In the genomic region with DNA sequence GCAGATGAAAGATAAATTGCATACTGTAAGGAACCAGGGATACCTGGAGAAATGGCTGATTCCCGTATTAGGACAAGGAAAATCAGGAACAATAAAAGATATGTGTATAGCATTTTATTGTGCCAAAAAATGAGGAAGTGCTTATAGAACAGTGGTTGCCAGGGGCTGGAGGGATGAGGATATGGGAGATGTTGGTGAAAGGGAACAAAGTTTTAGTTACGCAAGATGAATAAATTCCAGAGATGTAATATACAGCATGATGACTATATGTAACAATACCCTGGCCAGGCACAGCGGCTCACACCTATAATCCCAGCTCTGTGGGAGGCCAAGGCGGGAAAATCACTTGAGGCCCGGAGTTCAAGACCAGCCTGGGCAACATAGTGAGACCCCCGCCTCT, we compare ENCODE assay signal across 12 cellular contexts.
DNase-seq lines count a peak whose midpoint lies in the region; ATAC-seq, FAIRE-seq and TF ChIP-seq lines count a peak whose summit lies in the region.
"Had no signal": no experiment of that assay in that cellular context is flagged by ENCODE, and none has a peak within 500 bp of the region (broad histone marks: within the 10 kb centered on the region; RNA-seq: fewer than 3 reads in every experiment).

No MANE protein-coding gene starts in this region.

- no peak for FAIRE-seq in GM12878 (lab: Jason Lieb, UNC)

- no peaks in the 10 kb centered on the region for H3K79me2 ChIP-seq in GM12878 (ENCODE audit: control insufficient read depth, insufficient read depth, low read length)

- H3K4me1 Mint-ChIP-seq in CD14-positive monocyte: peaks cover 46% of the 10 kb centered on the region

- H3K9me3 ChIP-seq in GM12878 (replicated peaks; ENCODE audit: control insufficient read depth, insufficient read depth, low read length) (no peaks in the 10 kb centered on the region), right lobe of liver (no peaks in the 10 kb centered on the region), spleen (no peaks in the 10 kb centered on the region)

- H3K27ac Mint-ChIP-seq in CD14-positive monocyte: peak overlapping the region in 5 of 7 donors; percentile 12 to 75 (median 47)

- 97% methylated on average over 6 of the region's 6 CpGs for WGBS in GM12878 (ENCODE audit: insufficient coverage, insufficient replicate concordance, low lambda C conversion rate, missing lambda C conversion rate)
- 82% methylated on average over 6 of the region's 6 CpGs for WGBS in right lobe of liver (ENCODE audit: insufficient coverage, low coverage, low lambda C conversion rate, missing lambda C conversion rate)
- WGBS in spleen, 5 donors: 73 to 91% (median 86%) methylated on average over 6 of the region's 6 CpGs

- H3K27me3 ChIP-seq in GM12878 (replicated peaks in 1 of 2; ENCODE audit: control insufficient read depth in 2 of 2, insufficient read depth in 2 of 2, low read length in 1 of 2) (no peaks in the 10 kb centered on the region), right lobe of liver (no peaks in the 10 kb centered on the region), spleen (replicated peaks in 1 of 7) (no peaks in the 10 kb centered on the region)

- TF ChIP-seq EP300 in GM12878 (IDR thresholded peaks at IDR 0.05; ENCODE audit: borderline replicate concordance in 1 of 2, control insufficient read depth in 1 of 2, low read depth in 2 of 2, low read length in 2 of 2): no peak

- peaks cover 12 to 14% of the 10 kb centered on the region in 2 experiments; a peak in 2 of 4 replicates for H3K36me3 ChIP-seq in GM12878 (ENCODE audit: control insufficient read depth in 2 of 2, insufficient read depth in 2 of 2, low read length in 1 of 2)
- H3K36me3 ChIP-seq in right lobe of liver: peaks cover 0 to 6% (median 0%) of the 10 kb centered on the region in 4 donors
- peaks cover 0 to 90% (median 30%) of the 10 kb centered on the region in 6 donors for H3K36me3 ChIP-seq in spleen

- H4K20me1 ChIP-seq in GM12878 (ENCODE audit: control insufficient read depth, insufficient read depth): no peaks in the 10 kb centered on the region

- DNase-seq in CD14-positive monocyte (ENCODE audit: low spot score): no peak
- DNase-seq in M059J (ENCODE audit: low read depth): peak; percentile 13
- DNase-seq in GM12878 (ENCODE audit: low read depth, low spot score): no peak
- DNase-seq in right lobe of liver: no peak
- no peak for DNase-seq in activated CD4-positive, CD25-positive, alpha-beta regulatory T cell treated with anti-CD3 and anti-CD28 coated beads, Interleukin-2, amount 50 U/mL, for 72 hours
- no peak for DNase-seq in spleen
- DNase-seq: activated T-cell treated with anti-CD3 and anti-CD28 coated beads, Interleukin-2, amount 50 U/mL, for 4 hours; effector memory CD8-positive, alpha-beta T cell; stimulated activated CD4-positive, alpha-beta T cell treated with anti-CD3 and anti-CD28 coated beads, Interleukin-4, amount 100 ng/mL, for 1 hour; stimulated activated naive CD8-positive, alpha-beta T cell treated with anti-CD3 and anti-CD28 coated beads, Interleukin-15, Interleukin-2, amounts not matched to agents 100 U/mL and 50 U/mL, for 24 hours had no signal

- SMC1A ChIA-PET in GM12878 (lab: Charles Lee; ENCODE audit: uncharacterized antibody, unreplicated experiment): interaction anchor here (0.5 kb wide), 1 partner anchor 60 kb away, joined by 4 read pairs; no protein-coding TSS in a partner anchor

- H3K4me1 ChIP-seq in GM12878 (ENCODE audit: control insufficient read depth, insufficient read depth, low read length) (no peaks in the 10 kb centered on the region), right lobe of liver (peaks cover 0 to 26% (median 2%) of the 10 kb centered on the region in 4 donors), spleen (peaks cover 0 to 53% (median 7%) of the 10 kb centered on the region in 6 donors)

- TF ChIP-seq CTCF in CD14-positive monocyte (IDR thresholded peaks at IDR 0.05) (no peak), GM12878 (IDR thresholded peaks at IDR 0.05 in 2 of 3, conservative IDR thresholded peaks at IDR 0.05 in 1 of 3; ENCODE audit: control insufficient read depth in 2 of 3, extremely low read depth in 1 of 3, insufficient read depth in 1 of 3, low read depth in 3 of 3, low read length in 3 of 3) (no peak), right lobe of liver (IDR thresholded peaks at IDR 0.05) (no peak), spleen (IDR thresholded peaks at IDR 0.05 in 8 of 11, conservative IDR thresholded peaks at IDR 0.05 in 3 of 11) (no peak)

- no peak overlapping the region for H3K4me2 ChIP-seq in GM12878 (ENCODE audit: control insufficient read depth, insufficient read depth)

- H3K9me3 Mint-ChIP-seq in CD14-positive monocyte: no peaks in the 10 kb centered on the region
- H3K9me3 Mint-ChIP-seq: activated T-cell treated with anti-CD3 and anti-CD28 coated beads, Interleukin-2, amount 50 U/mL, for 4 hours; effector memory CD8-positive, alpha-beta T cell had no signal

- no peak overlapping the region for H3K4me3 ChIP-seq in GM12878
- no peak overlapping the region for H3K4me3 ChIP-seq in right lobe of liver
- H3K4me3 ChIP-seq in spleen: no peak overlapping the region

- H3K4me3 Mint-ChIP-seq in CD14-positive monocyte: no peak overlapping the region
- H3K4me3 Mint-ChIP-seq: activated T-cell treated with anti-CD3 and anti-CD28 coated beads, Interleukin-2, amount 50 U/mL, for 4 hours; effector memory CD8-positive, alpha-beta T cell had no signal

- H3K27ac ChIP-seq in GM12878 (ENCODE audit: control insufficient read depth, insufficient read depth) (no peak overlapping the region), right lobe of liver (peak overlapping the region in 1 of 3 donors; percentile 11), spleen (peak overlapping the region in 1 of 8 donors; percentile 11)

- H3K36me3 Mint-ChIP-seq in CD14-positive monocyte: peaks cover 40 to 45% of the 10 kb centered on the region in 2 donors

- no peak overlapping the region for H3K9ac ChIP-seq in GM12878 (ENCODE audit: control insufficient read depth, insufficient read depth, low read length)

- TF ChIP-seq RAD21 in GM12878 (IDR thresholded peaks at IDR 0.05; ENCODE audit: insufficient read depth, low read depth, low read length): no peak

- TF ChIP-seq POLR2A in GM12878 (IDR thresholded peaks at IDR 0.05; ENCODE audit: low read depth, low read length): no peak
- TF ChIP-seq POLR2A in right lobe of liver (IDR thresholded peaks at IDR 0.05): no peak
- no peak for TF ChIP-seq POLR2A in spleen (IDR thresholded peaks at IDR 0.05)

- in situ Hi-C loops in GM12878 (cut with MboI): no loop called here

- intact Hi-C loops in CD14-positive monocyte (cut with micrococcal nuclease) (loop anchor here (5.0 kb wide), 3 partner anchors 516 to 926 kb away; no protein-coding TSS in a partner anchor), GM12878 (cut with micrococcal nuclease; ENCODE audit: unreplicated experiment) (no loop called here), right lobe of liver (cut with DNase I) (no loop called here), spleen (cut with DNase I; ENCODE audit: low total_unique reads) (no loop called here)

- BruUV-seq in GM12878 (replicated peaks; lab: Mats Ljungman, UMichigan): no TSS peak

- POLR2A ChIA-PET in GM12878 (lab: Charles Lee): no interaction called here

- no peak overlapping the region for H2AFZ ChIP-seq in GM12878 (ENCODE audit: control insufficient read depth, low read depth, low read length)

- ATAC-seq in GM12878 (no peak), right lobe of liver (peak in 3 of 4 donors; percentile 2 to 20 (median 11)), HG03439 (IDR thresholded peaks at IDR 0.05; ENCODE audit: unreplicated experiment) (no peak), HG03442 (IDR thresholded peaks at IDR 0.05; ENCODE audit: unreplicated experiment) (no peak)
- ATAC-seq: activated T-cell treated with anti-CD3 and anti-CD28 coated beads, Interleukin-2, amount 50 U/mL, for 4 hours; effector memory CD8-positive, alpha-beta T cell; stimulated activated naive CD8-positive, alpha-beta T cell treated with anti-CD3 and anti-CD28 coated beads, Interleukin-15, Interleukin-2, amounts not matched to agents 100 U/mL and 50 U/mL, for 24 hours had no signal

- H3K27me3 Mint-ChIP-seq in CD14-positive monocyte (ENCODE audit: low read depth in 3 of 3): no peaks in the 10 kb centered on the region
- H3K27me3 Mint-ChIP-seq: effector memory CD8-positive, alpha-beta T cell had no signal

- RAD21 ChIA-PET in GM12878 (lab: Charles Lee; ENCODE audit: unreplicated experiment): no interaction called here

- CTCF ChIA-PET in GM12878 (lab: Yijun Ruan, JAX): interaction anchor here (1.0 to 1.8 kb wide), 8 partner anchors 11 to 522 kb away, joined by 3 to 9 read pairs (median 4); no protein-coding TSS in a partner anchor

TF ChIP-seq in GM12878, 131 proteins besides CTCF, POLR2A, EP300 and RAD21:
- peak; percentile 44; the same call in 1 of the 2 replicates for TF ChIP-seq SPI1 (IDR thresholded peaks at IDR 0.05; ENCODE audit: borderline replicate concordance, insufficient read depth, low read depth, low read length)
- TF ChIP-seq KDM1A (IDR thresholded peaks at IDR 0.05; ENCODE audit: borderline replicate concordance): no peak

Comparison
In these comparisons a context has a peak if more than half of its experiments do, and no peak if none do; other contexts are left out.
1. ATAC-seq: peak in right lobe of liver (3 of 4); none in GM12878 (single experiment), HG03439 (single experiment) and HG03442 (single experiment).
2. intact Hi-C loops: an anchor here in CD14-positive monocyte (5.0 kb wide); none called in GM12878, right lobe of liver and spleen.